Comparison of ENCODE assay signal across 1 cellular context in the genomic region with DNA sequence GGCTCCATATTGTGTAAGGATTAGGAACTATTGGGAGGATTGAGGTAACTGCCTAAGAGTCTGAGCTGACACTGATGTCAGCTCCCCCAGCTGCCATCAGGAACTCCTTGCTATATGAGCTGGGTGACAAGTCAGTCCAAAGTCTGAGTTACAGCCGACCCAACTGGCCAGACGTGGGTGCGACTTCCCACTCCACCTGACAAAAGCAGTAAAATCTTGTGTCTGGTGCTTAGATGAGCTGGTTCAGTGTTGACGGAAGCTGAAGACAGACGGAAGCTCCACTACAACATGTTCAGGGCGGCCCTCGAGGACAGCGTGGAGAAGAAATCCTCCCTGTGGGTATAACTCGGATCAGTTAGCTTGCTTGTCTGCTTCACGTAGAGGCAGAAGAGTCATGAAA.
TF ChIP-seq lines count a peak whose summit lies in the region.

No MANE protein-coding gene starts in this region.

TF ChIP-seq in WTC11, 78 proteins besides CTCF, POLR2A, EP300 and RAD21 (continued from another document):
- TF ChIP-seq, protein P1, sequence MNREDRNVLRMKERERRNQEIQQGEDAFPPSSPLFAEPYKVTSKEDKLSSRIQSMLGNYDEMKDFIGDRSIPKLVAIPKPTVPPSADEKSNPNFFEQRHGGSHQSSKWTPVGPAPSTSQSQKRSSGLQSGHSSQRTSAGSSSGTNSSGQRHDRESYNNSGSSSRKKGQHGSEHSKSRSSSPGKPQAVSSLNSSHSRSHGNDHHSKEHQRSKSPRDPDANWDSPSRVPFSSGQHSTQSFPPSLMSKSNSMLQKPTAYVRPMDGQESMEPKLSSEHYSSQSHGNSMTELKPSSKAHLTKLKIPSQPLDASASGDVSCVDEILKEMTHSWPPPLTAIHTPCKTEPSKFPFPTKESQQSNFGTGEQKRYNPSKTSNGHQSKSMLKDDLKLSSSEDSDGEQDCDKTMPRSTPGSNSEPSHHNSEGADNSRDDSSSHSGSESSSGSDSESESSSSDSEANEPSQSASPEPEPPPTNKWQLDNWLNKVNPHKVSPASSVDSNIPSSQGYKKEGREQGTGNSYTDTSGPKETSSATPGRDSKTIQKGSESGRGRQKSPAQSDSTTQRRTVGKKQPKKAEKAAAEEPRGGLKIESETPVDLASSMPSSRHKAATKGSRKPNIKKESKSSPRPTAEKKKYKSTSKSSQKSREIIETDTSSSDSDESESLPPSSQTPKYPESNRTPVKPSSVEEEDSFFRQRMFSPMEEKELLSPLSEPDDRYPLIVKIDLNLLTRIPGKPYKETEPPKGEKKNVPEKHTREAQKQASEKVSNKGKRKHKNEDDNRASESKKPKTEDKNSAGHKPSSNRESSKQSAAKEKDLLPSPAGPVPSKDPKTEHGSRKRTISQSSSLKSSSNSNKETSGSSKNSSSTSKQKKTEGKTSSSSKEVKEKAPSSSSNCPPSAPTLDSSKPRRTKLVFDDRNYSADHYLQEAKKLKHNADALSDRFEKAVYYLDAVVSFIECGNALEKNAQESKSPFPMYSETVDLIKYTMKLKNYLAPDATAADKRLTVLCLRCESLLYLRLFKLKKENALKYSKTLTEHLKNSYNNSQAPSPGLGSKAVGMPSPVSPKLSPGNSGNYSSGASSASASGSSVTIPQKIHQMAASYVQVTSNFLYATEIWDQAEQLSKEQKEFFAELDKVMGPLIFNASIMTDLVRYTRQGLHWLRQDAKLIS (CRISPR knock-in tag; IDR thresholded peaks at IDR 0.05; ENCODE audit: borderline replicate concordance), result no peak
TF ChIP-seq in WTC11: peak in this region for 0.
